Comparison of ENCODE assay signal across 20 cellular contexts in the genomic region with DNA sequence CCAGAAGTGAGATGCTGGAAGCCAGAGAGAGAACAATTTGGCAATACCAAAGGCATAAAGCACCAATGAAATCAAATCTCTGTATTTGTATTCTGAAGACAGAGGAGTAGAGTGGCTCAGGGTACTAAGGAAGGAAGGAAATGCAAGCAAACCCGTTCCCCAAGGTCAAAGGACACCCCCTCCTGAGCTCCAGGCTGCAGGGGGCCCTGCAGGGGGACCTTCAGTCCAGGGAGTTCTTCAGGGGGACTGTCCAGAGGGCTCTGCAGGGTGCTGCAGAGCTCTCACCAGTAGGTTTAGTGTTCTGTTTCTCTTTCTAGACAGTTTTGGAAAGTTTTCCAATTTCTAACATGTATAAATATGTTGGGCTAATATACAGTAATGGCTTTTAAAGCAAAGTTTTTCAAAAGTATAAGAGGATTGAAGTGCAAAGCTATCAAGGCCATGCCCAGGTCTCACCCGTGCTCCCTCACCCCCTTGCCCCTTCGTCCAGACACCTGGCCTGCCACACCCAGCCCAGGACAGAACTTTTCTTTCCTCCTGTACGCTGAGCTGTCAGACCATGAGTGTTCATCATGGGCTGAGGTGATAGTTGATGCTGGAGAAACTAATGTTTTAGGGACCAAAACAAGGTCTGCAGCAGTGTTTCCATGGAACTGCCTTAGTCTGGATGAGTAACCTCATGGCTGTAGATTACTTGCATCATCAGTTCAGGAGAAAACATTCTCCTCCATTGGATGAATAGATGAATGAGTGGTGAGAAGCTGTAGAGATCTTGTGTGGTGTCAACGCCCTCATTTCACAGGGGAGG.
"Had no signal": no experiment of that assay in that cellular context is flagged by ENCODE, and none has a peak within 500 bp of the region (broad histone marks: within the 10 kb centered on the region; RNA-seq: fewer than 3 reads in every experiment).

No MANE protein-coding gene starts in this region.

- DNase-seq: activated CD4-positive, alpha-beta T cell treated with anti-CD3 and anti-CD28 coated beads, Interleukin-2, amount 10 ng/mL, durations not matched to agents 7 days and 5 days; activated CD4-positive, CD25-positive, alpha-beta regulatory T cell treated with anti-CD3 and anti-CD28 coated beads, Interleukin-2, amount 50 U/mL, for 72 hours; activated CD8-positive, alpha-beta T cell treated with anti-CD3 and anti-CD28 coated beads, Interleukin-2, amount 10 ng/mL, durations not matched to agents 7 days and 5 days; activated naive CD4-positive, alpha-beta T cell; adrenal gland; naive B cell; stimulated activated CD4-positive, alpha-beta T cell treated with anti-CD3 and anti-CD28 coated beads, Interleukin-1b, Interleukin-23, amount 100 ng/mL, for 48 hours; stimulated activated naive CD8-positive, alpha-beta T cell treated with anti-CD3 and anti-CD28 coated beads, Interleukin-15, amount 100 ng/mL, for 72 hours; T-helper 2 cell; WERI-Rb-1 had no signal

- H3K27ac ChIP-seq: epithelial cell of prostate, neural progenitor cell, prostate gland, tibial nerve, WERI-Rb-1 had no signal

- H3K4me2 ChIP-seq: neural progenitor cell had no signal

- H2AFZ ChIP-seq: neural progenitor cell had no signal

- H3K36me3 Mint-ChIP-seq: activated naive CD8-positive, alpha-beta T cell; naive B cell; neural progenitor cell; stimulated activated effector memory CD8-positive, alpha-beta T cell treated with anti-CD3 and anti-CD28 coated beads, Interleukin-12 subunit alpha, Interleukin-12 subunit beta, amount 100 ng/mL, for 72 hours had no signal

- H3K9ac ChIP-seq: neural progenitor cell had no signal

- H3K4me3 Mint-ChIP-seq: activated CD4-positive, alpha-beta T cell treated with anti-CD3 and anti-CD28 coated beads, Interleukin-2, amount 10 ng/mL, durations not matched to agents 7 days and 5 days; activated CD8-positive, alpha-beta T cell treated with anti-CD3 and anti-CD28 coated beads, Interleukin-2, amount 10 ng/mL, durations not matched to agents 7 days and 5 days; activated naive CD8-positive, alpha-beta T cell; activated T-helper 1 cell treated with anti-CD3 and anti-CD28 coated beads, Interleukin-12 subunit alpha, Interleukin-12 subunit beta, Interleukin-2, Interleukin-4 antibody, amounts not matched to agents 30 ng/mL and 10 ng/mL and 1 ng/mL, durations not matched to agents 14 hours and 24 hours and 36 hours; naive B cell; neural progenitor cell; stimulated activated effector memory CD8-positive, alpha-beta T cell treated with anti-CD3 and anti-CD28 coated beads, Interleukin-12 subunit alpha, Interleukin-12 subunit beta, amount 100 ng/mL, for 72 hours; stimulated activated naive CD8-positive, alpha-beta T cell treated with anti-CD3 and anti-CD28 coated beads, Interleukin-15, amount 100 ng/mL, for 72 hours had no signal

- H3K4me1 ChIP-seq: prostate gland had no signal

- H3K9me3 ChIP-seq: adrenal gland, heart left ventricle, prostate gland, tibial nerve had no signal

- ATAC-seq: activated CD8-positive, alpha-beta T cell treated with anti-CD3 and anti-CD28 coated beads, Interleukin-2, amount 10 ng/mL, durations not matched to agents 7 days and 5 days; heart left ventricle; left lobe of liver; stimulated activated effector memory CD8-positive, alpha-beta T cell treated with anti-CD3 and anti-CD28 coated beads, Interleukin-12 subunit alpha, Interleukin-12 subunit beta, amount 100 ng/mL, for 72 hours; stimulated activated naive CD8-positive, alpha-beta T cell treated with anti-CD3 and anti-CD28 coated beads, Interleukin-15, amount 100 ng/mL, for 72 hours had no signal

- H3K27me3 ChIP-seq: adrenal gland, neural progenitor cell, tibial nerve had no signal

- H3K4me3 ChIP-seq: adrenal gland, heart left ventricle, lung, neural progenitor cell, prostate gland, tibial nerve had no signal

- H3K9me3 Mint-ChIP-seq: activated CD4-positive, alpha-beta T cell treated with anti-CD3 and anti-CD28 coated beads, Interleukin-2, amount 10 ng/mL, durations not matched to agents 7 days and 5 days; activated T-helper 1 cell treated with anti-CD3 and anti-CD28 coated beads, Interleukin-12 subunit alpha, Interleukin-12 subunit beta, Interleukin-2, Interleukin-4 antibody, amounts not matched to agents 30 ng/mL and 10 ng/mL and 1 ng/mL, durations not matched to agents 14 hours and 24 hours and 36 hours; naive B cell; neural progenitor cell; stimulated activated effector memory CD8-positive, alpha-beta T cell treated with anti-CD3 and anti-CD28 coated beads, Interleukin-12 subunit alpha, Interleukin-12 subunit beta, amount 100 ng/mL, for 72 hours; stimulated activated naive CD8-positive, alpha-beta T cell treated with anti-CD3 and anti-CD28 coated beads, Interleukin-15, amount 100 ng/mL, for 72 hours had no signal

- H3K36me3 ChIP-seq: adrenal gland, heart left ventricle, neural progenitor cell, prostate gland, tibial nerve, WERI-Rb-1 had no signal

- H3K4me1 Mint-ChIP-seq: activated CD4-positive, alpha-beta T cell treated with anti-CD3 and anti-CD28 coated beads, Interleukin-2, amount 10 ng/mL, durations not matched to agents 7 days and 5 days; stimulated activated effector memory CD8-positive, alpha-beta T cell treated with anti-CD3 and anti-CD28 coated beads, Interleukin-12 subunit alpha, Interleukin-12 subunit beta, amount 100 ng/mL, for 72 hours had no signal

- H3K27ac Mint-ChIP-seq: activated CD4-positive, alpha-beta T cell treated with anti-CD3 and anti-CD28 coated beads, Interleukin-2, amount 10 ng/mL, durations not matched to agents 7 days and 5 days; activated CD8-positive, alpha-beta T cell treated with anti-CD3 and anti-CD28 coated beads, Interleukin-2, amount 10 ng/mL, durations not matched to agents 7 days and 5 days; activated naive CD8-positive, alpha-beta T cell; activated T-helper 1 cell treated with anti-CD3 and anti-CD28 coated beads, Interleukin-12 subunit alpha, Interleukin-12 subunit beta, Interleukin-2, Interleukin-4 antibody, amounts not matched to agents 30 ng/mL and 10 ng/mL and 1 ng/mL, durations not matched to agents 14 hours and 24 hours and 36 hours; naive B cell; neural progenitor cell; stimulated activated effector memory CD8-positive, alpha-beta T cell treated with anti-CD3 and anti-CD28 coated beads, Interleukin-12 subunit alpha, Interleukin-12 subunit beta, amount 100 ng/mL, for 72 hours; stimulated activated naive CD8-positive, alpha-beta T cell treated with anti-CD3 and anti-CD28 coated beads, Interleukin-15, amount 100 ng/mL, for 72 hours had no signal
